2 cellular contexts compared by ENCODE assay signal in genomic region chr12:31318870-31319269, GRCh38.
TF ChIP-seq lines count a peak whose summit lies in the region.

No MANE protein-coding gene starts in this region.

TF ChIP-seq in HepG2, 621 proteins besides CTCF, POLR2A, EP300 and RAD21:
- TF ChIP-seq BRD4 (CRISPR knock-in tag; IDR thresholded peaks at IDR 0.05) (no peak), ZNF460 (CRISPR knock-in tag; IDR thresholded peaks at IDR 0.05; ENCODE audit: borderline replicate concordance) (no peak), ZNF709 (CRISPR knock-in tag; IDR thresholded peaks at IDR 0.05) (no peak), ZNF552 (CRISPR knock-in tag; IDR thresholded peaks at IDR 0.05; ENCODE audit: borderline replicate concordance) (no peak), ZNF567 (CRISPR knock-in tag; IDR thresholded peaks at IDR 0.05; ENCODE audit: borderline replicate concordance) (no peak), WIZ (CRISPR knock-in tag; IDR thresholded peaks at IDR 0.05) (no peak), ZFP36L2 (CRISPR knock-in tag; IDR thresholded peaks at IDR 0.05) (no peak), CBFB (CRISPR knock-in tag; IDR thresholded peaks at IDR 0.05) (no peak), SRY (CRISPR knock-in tag; IDR thresholded peaks at IDR 0.05) (no peak), ZNF883 (CRISPR knock-in tag; IDR thresholded peaks at IDR 0.05; ENCODE audit: not compliant biosample characterization) (no peak), IKZF1 (IDR thresholded peaks at IDR 0.05) (no peak), ZNF432 (CRISPR knock-in tag; IDR thresholded peaks at IDR 0.05; ENCODE audit: borderline replicate concordance) (no peak), SAP130 (CRISPR knock-in tag; IDR thresholded peaks at IDR 0.05; ENCODE audit: low read depth) (no peak), E2F2 (CRISPR knock-in tag; IDR thresholded peaks at IDR 0.05; ENCODE audit: borderline replicate concordance) (no peak), RFXANK (CRISPR knock-in tag; IDR thresholded peaks at IDR 0.05) (no peak)
TF ChIP-seq in HepG2: peak in this region for 0.

TF ChIP-seq in GM12878, 131 proteins besides CTCF, POLR2A, EP300 and RAD21:
- TF ChIP-seq REST (IDR thresholded peaks at IDR 0.05; ENCODE audit: low read depth, low read length) (no peak), LARP7 (IDR thresholded peaks at IDR 0.05) (no peak), ETV6 (conservative IDR thresholded peaks at IDR 0.05 in 1 of 2, IDR thresholded peaks at IDR 0.05 in 1 of 2; ENCODE audit: borderline replicate concordance in 1 of 2, low read depth in 1 of 2) (no peak), KDM1A (IDR thresholded peaks at IDR 0.05; ENCODE audit: borderline replicate concordance) (no peak), HCFC1 (IDR thresholded peaks at IDR 0.05; ENCODE audit: low read length) (no peak), PML (IDR thresholded peaks at IDR 0.05; ENCODE audit: low read length) (no peak)
TF ChIP-seq in GM12878: peak in this region for 0.
